In the genomic region with DNA sequence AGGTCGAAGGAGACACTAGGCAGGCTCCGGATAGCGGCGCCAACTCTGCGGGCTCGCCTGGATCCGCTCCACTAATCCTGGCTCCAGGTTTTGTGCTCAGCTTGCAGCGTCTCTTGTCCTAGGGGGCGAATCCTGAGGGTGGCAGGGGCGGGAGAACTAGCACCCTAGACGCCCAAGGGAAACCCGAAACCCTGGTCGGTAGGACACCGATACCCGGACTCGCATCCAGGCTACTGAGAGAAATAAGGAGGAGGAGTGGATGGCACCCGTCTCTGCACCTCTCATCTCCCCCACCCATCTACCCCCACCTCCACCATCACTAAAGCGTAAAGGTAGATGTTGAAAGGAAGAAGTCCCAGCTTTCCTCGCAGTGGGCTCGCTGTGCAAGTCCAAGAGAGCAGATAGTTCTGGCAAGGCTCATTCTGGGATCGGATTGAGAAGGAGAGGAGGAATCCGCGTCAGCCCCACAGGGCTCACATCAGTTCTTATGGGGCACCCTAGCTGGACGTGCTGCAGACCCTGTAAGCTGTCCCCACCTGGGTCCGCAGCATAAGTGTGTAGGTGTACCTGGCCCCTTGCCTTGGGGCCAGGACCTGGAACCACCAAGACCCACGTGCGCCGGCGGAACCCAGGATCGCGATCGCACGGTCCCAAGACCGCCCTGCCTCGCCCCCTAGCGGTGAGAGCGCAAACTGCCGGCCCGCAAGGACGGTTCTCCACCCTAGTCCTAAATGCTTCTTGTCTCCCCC, we compare ENCODE assay signal across 8 cellular contexts. TPM values are rescaled to one million over a fixed set of nuclear protein-coding genes. Genes with fewer than 3 reads are reported as not detected.
DNase-seq lines count a peak whose midpoint lies in the region; ATAC-seq, FAIRE-seq and TF ChIP-seq lines count a peak whose summit lies in the region.

No MANE protein-coding gene starts in this region.

- H3K27me3 Mint-ChIP-seq in MCF 10A (ENCODE audit: insufficient read depth, unreplicated experiment) = peaks cover 93% of the 10 kb centered on the region

- peak overlapping the region; percentile 82 for H2AFZ ChIP-seq in keratinocyte (ENCODE audit: control insufficient read depth, low read length)

- peaks cover 11% of the 10 kb centered on the region for H4K20me1 ChIP-seq in keratinocyte (ENCODE audit: control insufficient read depth, extremely low read depth, insufficient read depth, low read length)

- H3K36me3 Mint-ChIP-seq in MCF 10A (ENCODE audit: insufficient read depth, unreplicated experiment) = no peaks in the 10 kb centered on the region

- H3K4me3 Mint-ChIP-seq in MCF 10A (ENCODE audit: unreplicated experiment) = peak overlapping the region; percentile 52

- no TSS peak for BruUV-seq in MCF 10A (replicated peaks; lab: Mats Ljungman, UMichigan)

- H3K36me3 ChIP-seq in keratinocyte (ENCODE audit: control insufficient read depth in 2 of 2, extremely low read depth in 1 of 2, insufficient read depth in 2 of 2, low read length in 2 of 2) = no peaks in the 10 kb centered on the region

- H3K27ac Mint-ChIP-seq in MCF 10A (ENCODE audit: low read depth, unreplicated experiment) = no peak overlapping the region

- H3K9ac ChIP-seq in keratinocyte (ENCODE audit: control insufficient read depth, extremely low read depth, insufficient read depth, low read length) = peak overlapping the region; percentile 33

- peak overlapping the region; percentile 32 for H3K4me3 ChIP-seq in AG04450 (ENCODE audit: low read depth, low read length)
- H3K4me3 ChIP-seq in keratinocyte (ENCODE audit: control insufficient read depth in 2 of 3, extremely low read depth in 1 of 3, insufficient read depth in 2 of 3, low read depth in 1 of 3, low read length in 3 of 3) = peak overlapping the region; percentile 23 to 76 (median 63)

- H3K9me3 ChIP-seq in AG04450 (ENCODE audit: control insufficient read depth, insufficient read depth, low read length) (peaks cover 18% of the 10 kb centered on the region; the same call in 1 of the 2 replicates), keratinocyte (ENCODE audit: control insufficient read depth, low read depth, low read length) (peaks cover 2% of the 10 kb centered on the region)

- ATAC-seq in GM18517 (IDR thresholded peaks at IDR 0.05; ENCODE audit: unreplicated experiment) = peak; percentile 63
- no peak for ATAC-seq in GM18907 (IDR thresholded peaks at IDR 0.05; ENCODE audit: unreplicated experiment)

- no peaks in the 10 kb centered on the region for H3K79me2 ChIP-seq in keratinocyte (ENCODE audit: control insufficient read depth, insufficient read depth, low read length)

- TF ChIP-seq CTCF in AG04450 (IDR thresholded peaks at IDR 0.05; ENCODE audit: low read depth, low read length) (peak; percentile 89), MCF 10A (IDR thresholded peaks at IDR 0.05; ENCODE audit: unreplicated experiment) (peak; percentile 95), keratinocyte (optimal IDR thresholded peaks at IDR 0.05 in 1 of 3, IDR thresholded peaks at IDR 0.05 in 1 of 3, conservative IDR thresholded peaks at IDR 0.05 in 1 of 3; ENCODE audit: extremely low read depth in 1 of 3, insufficient read depth in 2 of 3, low read length in 3 of 3) (peak; percentile 95 to 99 (median 98))

- peaks cover 77% of the 10 kb centered on the region for H3K27me3 ChIP-seq in AG04450 (ENCODE audit: control insufficient read depth, insufficient read depth, low read length)
- H3K27me3 ChIP-seq in keratinocyte (ENCODE audit: control insufficient read depth, extremely low read depth, insufficient read depth, low read length) = peaks cover 84% of the 10 kb centered on the region

- peak overlapping the region; percentile 98 for H3K4me2 ChIP-seq in keratinocyte (ENCODE audit: control insufficient read depth, extremely low read depth, insufficient read depth, low read depth, low read length)

- intact Hi-C loops in MCF 10A (cut with micrococcal nuclease) = loop anchor here (1.0 kb wide), 1 partner anchor 85 kb away; no protein-coding TSS in a partner anchor

- H3K4me1 ChIP-seq in keratinocyte (ENCODE audit: control insufficient read depth, extremely low read depth, insufficient read depth, low read length) = peaks cover 17% of the 10 kb centered on the region

- H3K27ac ChIP-seq in AG04450 (ENCODE audit: low read depth, low read length) (no peak overlapping the region), keratinocyte (ENCODE audit: control insufficient read depth, insufficient read depth, low read length) (no peak overlapping the region)

- H3K9me3 Mint-ChIP-seq in MCF 10A (ENCODE audit: unreplicated experiment) = no peaks in the 10 kb centered on the region

- no peaks in the 10 kb centered on the region for H3K9me1 ChIP-seq in keratinocyte (ENCODE audit: control insufficient read depth, extremely low read depth, insufficient read depth, low read length)

- peaks cover 6% of the 10 kb centered on the region for H3K4me1 Mint-ChIP-seq in MCF 10A (ENCODE audit: insufficient read depth, unreplicated experiment)

- dilution Hi-C loops in keratinocyte (cut with MboI; ENCODE audit: extremely low pct_ligation_motif_present, low sequenced_read_pairs) = no loop called here

- CTCF ChIA-PET in AG04450 (lab: Charles Lee) (interaction anchor here (0.8 to 2.1 kb wide), 7 partner anchors 12 to 46 kb away, joined by 3 to 7 read pairs (median 4); no protein-coding TSS in a partner anchor), MCF 10A (lab: Yijun Ruan, JAX) (interaction anchor here (0.5 to 6.0 kb wide), 30 partner anchors 8 to 1170 kb away, joined by 3 to 71 read pairs (median 4); a partner anchor contains a TSS)

- POLR2A ChIA-PET in AG04450 (lab: Yijun Ruan, JAX) (no interaction called here), MCF 10A (lab: Yijun Ruan, JAX) (interaction anchor here (0.7 to 2.4 kb wide), 2 partner anchors 17 to 81 kb away, joined by 3 to 10 read pairs; a partner anchor contains a TSS)

- DNase-seq in AG04450 (ENCODE audit: low read depth, low spot score) (no peak), NCI-H1417 (lab: John Stamatoyannopoulos, UW) (peak; percentile 86 to 93 (median 88)), UCSD-AML1 (lab: John Stamatoyannopoulos, UW; ENCODE audit: unreplicated experiment) (peak; percentile 68), MCF 10A (ENCODE audit: unreplicated experiment) (peak; percentile 59), keratinocyte (ENCODE audit: low read depth, low spot score) (no peak)
- DNase-seq in stimulated activated CD4-positive, alpha-beta T cell treated with anti-CD3 and anti-CD28 coated beads, Interleukin-1b, Interleukin-23, amount 100 ng/mL, for 24 hours (ENCODE audit: low read depth in 4 of 4, low spot score in 1 of 4) = peak; percentile 65 to 85 (median 72)

- FAIRE-seq in keratinocyte (lab: Jason Lieb, UNC) = no peak

RNA-seq across cellular contexts. Expression of a gene that starts 6.9 kb away (rescaled TPM):
- polyA plus RNA-seq in AG04450 (2011; rRNA removed) (not detected in 2 replicates), keratinocyte (not detected in 3 replicates)
- polyA minus RNA-seq in AG04450 (2011; rRNA and poly(A)+ RNA removed) = not detected in 2 replicates
- not detected in 2 replicates for total RNA-seq in MCF 10A (2022)
- not detected for polyA plus RNA-seq in keratinocyte (2011; ENCODE audit: low read depth)
- polyA plus RNA-seq in keratinocyte (2011; cell fraction: cytosol; rRNA removed) = not detected in 2 replicates
- polyA plus RNA-seq in keratinocyte (2011; cell fraction: nucleus; rRNA removed) = not detected in 2 replicates
- not detected in 2 replicates for polyA plus RNA-seq in keratinocyte (2012; ENCODE audit: low replicate concordance)
- not detected in 3 replicates for polyA minus RNA-seq in keratinocyte
- not detected for polyA minus RNA-seq in keratinocyte (2011; cell fraction: cytosol; rRNA and poly(A)+ RNA removed)
- polyA minus RNA-seq in keratinocyte (2011; cell fraction: nucleus; rRNA and poly(A)+ RNA removed) = not detected in 2 replicates

RNA-seq across cellular contexts. Expression of a gene that starts 17.1 kb away (rescaled TPM):
- 6.0 and 6.1 TPM in 2 replicates for polyA plus RNA-seq in AG04450 (2011; rRNA removed)
- polyA minus RNA-seq in AG04450 (2011; rRNA and poly(A)+ RNA removed) = 5.3 TPM in 2 replicates
- 6.0 and 6.9 TPM in 2 replicates for total RNA-seq in MCF 10A (2022)
- 9.7 to 10.1 TPM (median 9.9 TPM) in 3 replicates for polyA plus RNA-seq in keratinocyte
- polyA plus RNA-seq in keratinocyte (2011; ENCODE audit: low read depth) = 5.3 TPM
- polyA plus RNA-seq in keratinocyte (2011; cell fraction: cytosol; rRNA removed) = 6.2 and 7.0 TPM in 2 replicates
- 19.4 and 21.8 TPM in 2 replicates for polyA plus RNA-seq in keratinocyte (2011; cell fraction: nucleus; rRNA removed)
- polyA plus RNA-seq in keratinocyte (2012; ENCODE audit: low replicate concordance) = 6.5 TPM in 2 replicates
- 6.4 to 7.5 TPM (median 6.8 TPM) in 3 replicates for polyA minus RNA-seq in keratinocyte
- 6.1 TPM for polyA minus RNA-seq in keratinocyte (2011; cell fraction: cytosol; rRNA and poly(A)+ RNA removed)
- 7.4 and 9.7 TPM in 2 replicates for polyA minus RNA-seq in keratinocyte (2011; cell fraction: nucleus; rRNA and poly(A)+ RNA removed)

Comparison
In these comparisons a context has a peak if more than half of its experiments do, and no peak if none do; other contexts are left out.
1. DNase-seq: peak in NCI-H1417 (3 of 3), UCSD-AML1 (single experiment), MCF 10A (single experiment) and stimulated activated CD4-positive, alpha-beta T cell treated with anti-CD3 and anti-CD28 coated beads, Interleukin-1b, Interleukin-23, amount 100 ng/mL, for 24 hours (4 of 4); none in AG04450 (single experiment) and keratinocyte (single experiment).
2. Peak in every context shown above with its lines, with median percentiles within 50 percentile points of each other: CTCF ChIP-seq.